31 cellular contexts compared by ENCODE assay signal in the genomic region with DNA sequence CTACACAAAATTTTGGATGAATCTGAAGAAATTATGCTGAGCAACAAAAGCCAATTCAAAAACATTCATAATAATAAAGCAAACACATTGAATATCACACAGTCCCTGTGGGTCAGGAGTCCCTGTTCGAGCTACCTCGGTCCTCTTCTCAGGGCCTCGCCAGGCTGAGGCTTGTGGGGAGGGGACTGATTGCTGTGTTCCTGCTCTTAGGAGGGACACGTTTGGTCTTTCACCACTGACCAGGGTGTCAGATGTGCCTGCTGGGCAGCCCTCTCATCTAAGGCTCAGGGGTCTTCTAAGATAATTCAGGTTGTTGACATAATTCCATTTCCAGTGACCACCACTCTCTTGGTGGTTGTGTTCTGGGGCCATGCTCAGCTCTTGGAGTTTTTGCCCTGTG.
"Had no signal": no experiment of that assay in that cellular context is flagged by ENCODE, and none has a peak within 500 bp of the region (broad histone marks: within the 10 kb centered on the region; RNA-seq: fewer than 3 reads in every experiment).

No MANE protein-coding gene starts in this region.

- H3K36me3 ChIP-seq: brain microvascular endothelial cell, esophagus muscularis mucosa, gastrocnemius medialis had no signal

- H3K9me3 ChIP-seq: gastrocnemius medialis had no signal

- H3K27ac Mint-ChIP-seq: activated B cell treated with CpG ODN at 0.5 μM for 24 hours; activated CD8-positive, alpha-beta T cell treated with anti-CD3 and anti-CD28 coated beads for 36 hours; activated naive CD8-positive, alpha-beta T cell; activated T-helper 1 cell treated with anti-CD3 and anti-CD28 coated beads, Interleukin-12 subunit alpha, Interleukin-12 subunit beta, Interleukin-2, Interleukin-4 antibody, amounts not matched to agents 30 ng/mL and 10 ng/mL and 1 ng/mL, durations not matched to agents 14 hours and 24 hours and 36 hours; activated T-helper 2 cell treated with anti-CD3 and anti-CD28 coated beads, Interferon-gamma antibody, Interleukin-2, Interleukin-4, amounts not matched to agents 10 μg/mL and 5 μg/mL and 100 μg/mL, durations not matched to agents 14 hours and 24 hours and 36 hours; effector memory CD8-positive, alpha-beta T cell; T-helper 17 cell; T-helper 2 cell treated with Interferon-gamma antibody and Interleukin-4, amounts not matched to agents 5 μg/mL and 100 μg/mL, for 36 hours had no signal

- H3K36me3 Mint-ChIP-seq: activated naive CD8-positive, alpha-beta T cell had no signal

- H3K27me3 Mint-ChIP-seq: activated B cell treated with CpG ODN at 0.5 μM for 24 hours; activated CD8-positive, alpha-beta T cell treated with anti-CD3 and anti-CD28 coated beads for 36 hours; central memory CD8-positive, alpha-beta T cell; T-helper 17 cell had no signal

- H3K27me3 ChIP-seq: brain microvascular endothelial cell, foreskin keratinocyte, gastrocnemius medialis had no signal

- H3K4me3 ChIP-seq: esophagus muscularis mucosa, gastrocnemius medialis had no signal

- H3K4me3 Mint-ChIP-seq: activated B cell treated with CpG ODN at 0.5 μM for 24 hours; activated CD8-positive, alpha-beta T cell treated with anti-CD3 and anti-CD28 coated beads for 36 hours; activated naive CD8-positive, alpha-beta T cell; activated T-helper 1 cell treated with anti-CD3 and anti-CD28 coated beads, Interleukin-12 subunit alpha, Interleukin-12 subunit beta, Interleukin-2, Interleukin-4 antibody, amounts not matched to agents 30 ng/mL and 10 ng/mL and 1 ng/mL, durations not matched to agents 14 hours and 24 hours and 36 hours; central memory CD8-positive, alpha-beta T cell; effector memory CD8-positive, alpha-beta T cell; T-helper 17 cell; T-helper 2 cell treated with Interferon-gamma antibody and Interleukin-4, amounts not matched to agents 5 μg/mL and 100 μg/mL, for 36 hours had no signal

- H3K27ac ChIP-seq: brain microvascular endothelial cell, esophagus muscularis mucosa, foreskin keratinocyte, gastrocnemius medialis had no signal

- H3K9me3 Mint-ChIP-seq: activated T-helper 1 cell treated with anti-CD3 and anti-CD28 coated beads, Interleukin-12 subunit alpha, Interleukin-12 subunit beta, Interleukin-2, Interleukin-4 antibody, amounts not matched to agents 30 ng/mL and 10 ng/mL and 1 ng/mL, durations not matched to agents 14 hours and 24 hours and 36 hours; activated T-helper 2 cell treated with anti-CD3 and anti-CD28 coated beads, Interferon-gamma antibody, Interleukin-2, Interleukin-4, amounts not matched to agents 10 μg/mL and 5 μg/mL and 100 μg/mL, durations not matched to agents 14 hours and 24 hours and 36 hours; T-helper 2 cell treated with Interferon-gamma antibody and Interleukin-4, amounts not matched to agents 5 μg/mL and 100 μg/mL, for 36 hours had no signal

- H3K4me1 Mint-ChIP-seq: activated B cell treated with CpG ODN at 0.5 μM for 24 hours; central memory CD8-positive, alpha-beta T cell; T-helper 17 cell had no signal

- DNase-seq: activated B cell treated with CpG ODN at 0.5 μM for 24 hours; activated CD4-positive, alpha-beta T cell treated with anti-CD3 and anti-CD28 coated beads for 48 hours; activated CD4-positive, alpha-beta T cell treated with anti-CD3 and anti-CD28 coated beads, Interleukin-2, amount 50 U/mL, for 1 hour; activated CD4-positive, alpha-beta T cell treated with anti-CD3 and anti-CD28 coated beads, Interleukin-2, amount 50 U/mL, for 48 hours; activated CD8-positive, alpha-beta memory T cell treated with anti-CD3 and anti-CD28 coated beads for 24 hours; activated CD8-positive, alpha-beta T cell treated with anti-CD3 and anti-CD28 coated beads for 36 hours; activated gamma-delta T cell treated with Interleukin-2 at 50 U/mL for 16 hours; activated naive CD4-positive, alpha-beta T cell treated with anti-CD3 and anti-CD28 coated beads, Interleukin-2, amount 50 U/mL, for 16 hours; activated naive CD4-positive, alpha-beta T cell treated with Interleukin-2 at 50 U/mL for 16 hours; activated T-cell treated with anti-CD3 and anti-CD28 coated beads, Interleukin-2, amount 50 U/mL, for 1 hour; activated T-cell treated with anti-CD3 and anti-CD28 coated beads, Interleukin-2, amount 50 U/mL, for 48 hours; amniotic stem cell; anterior cingulate cortex; brain microvascular endothelial cell; cortex of kidney; dermis blood vessel endothelial cell; effector CD4-positive, alpha-beta T cell; effector memory CD8-positive, alpha-beta T cell; erythroblast; foreskin keratinocyte; gastrocnemius medialis; T-helper 1 cell; T-helper 17 cell; T1000 had no signal

- ATAC-seq: activated CD4-positive, CD25-positive, alpha-beta regulatory T cell treated with anti-CD3 and anti-CD28 coated beads, Interleukin-2, amount 50 U/mL, for 24 hours; activated CD8-positive, alpha-beta T cell treated with anti-CD3 and anti-CD28 coated beads for 36 hours; effector memory CD8-positive, alpha-beta T cell; foreskin keratinocyte; gastrocnemius medialis; T-helper 17 cell had no signal

- H3K4me1 ChIP-seq: esophagus muscularis mucosa, foreskin keratinocyte, gastrocnemius medialis had no signal
